ENCODE assay signal across 25 cellular contexts in the genomic region with DNA sequence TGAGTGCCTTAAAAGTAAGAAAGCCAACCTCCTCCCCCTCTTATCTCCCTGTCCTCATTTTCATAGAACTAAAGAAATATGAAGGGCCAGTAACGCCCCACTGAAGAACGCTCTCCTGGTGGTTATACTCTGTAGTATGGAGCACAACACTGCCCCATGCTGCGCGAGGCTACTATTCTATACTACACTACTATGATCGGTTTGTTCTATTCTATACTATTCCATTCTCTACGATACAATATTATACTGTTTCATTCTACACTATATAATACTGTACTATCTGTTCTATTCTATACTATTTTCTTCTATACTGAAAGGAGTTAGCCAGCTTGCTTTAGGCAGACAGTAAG. TPM values are rescaled to one million over a fixed set of nuclear protein-coding genes. Genes with fewer than 3 reads are reported as not detected.
DNase-seq lines count a peak whose midpoint lies in the region; ATAC-seq and TF ChIP-seq lines count a peak whose summit lies in the region.
"Had no signal": no experiment of that assay in that cellular context is flagged by ENCODE, and none has a peak within 500 bp of the region (broad histone marks: within the 10 kb centered on the region; RNA-seq: fewer than 3 reads in every experiment).

No MANE protein-coding gene starts in this region.

- H2AFZ ChIP-seq in neural cell (ENCODE audit: low read depth, low read length): no peak overlapping the region

- no peak for TF ChIP-seq POLR2A in tibial nerve (IDR thresholded peaks at IDR 0.05)

- H3K9ac ChIP-seq in duodenal mucosa (ENCODE audit: low read depth in 1 of 2, low read length in 2 of 2): peak overlapping the region; percentile 1 to 33
- no peak overlapping the region for H3K9ac ChIP-seq in neural cell (ENCODE audit: low read length)

- H3K27ac ChIP-seq in VCaP (peak overlapping the region; percentile 64), duodenal mucosa (ENCODE audit: low read depth, low read length) (no peak overlapping the region), neural cell (ENCODE audit: low read length) (peak overlapping the region; percentile 60), tibial nerve (peak overlapping the region in 3 of 4 donors; percentile 28 to 79 (median 65))
- H3K27ac ChIP-seq: coronary artery had no signal

- no peak for DNase-seq in tibial nerve (ENCODE audit: low spot score in 2 of 2)
- DNase-seq in HPDE6-E6E7 (ENCODE audit: extremely low spot score): no peak
- DNase-seq in NAMALWA (ENCODE audit: low spot score): no peak
- DNase-seq: activated B cell treated with CpG ODN at 0.5 μM for 24 hours; activated CD4-positive, alpha-beta T cell treated with anti-CD3 and anti-CD28 coated beads, Interleukin-2, amount 50 U/mL, for 1 hour; activated naive CD4-positive, alpha-beta T cell treated with anti-CD3 and anti-CD28 coated beads for 36 hours; activated T-cell treated with anti-CD3 and anti-CD28 coated beads, Interleukin-2, amount 50 U/mL, for 72 hours; left ventricle myocardium superior; naive thymus-derived CD4-positive, alpha-beta T cell; NCI-H1092; NCI-H1694 treated with DMSO at 0.1 percent for 48 hours; NCI-H2171 treated with DMSO at 0.1 percent for 48 hours; NCI-H524; PC-3; stimulated activated CD4-positive, alpha-beta T cell treated with anti-CD3 and anti-CD28 coated beads, Interleukin-2, amount 100 ng/mL, for 24 hours; T-helper 2 cell had no signal

- H3K9me2 ChIP-seq in neural cell (ENCODE audit: insufficient read depth, low read length): no peaks in the 10 kb centered on the region

- TF ChIP-seq RAD21 in neural cell (conservative IDR thresholded peaks at IDR 0.05): no peak

- TF ChIP-seq CTCF in VCaP (conservative IDR thresholded peaks at IDR 0.05): no peak; the same call in 1 of the 2 replicates
- no peak for TF ChIP-seq CTCF in neural cell (IDR thresholded peaks at IDR 0.05; ENCODE audit: poor library complexity, severe bottlenecking)
- TF ChIP-seq CTCF in tibial nerve (IDR thresholded peaks at IDR 0.05): no peak

- WGBS in tibial nerve, 2 donors: 81 to 85% methylated on average over 6 of the region's 6 CpGs

- H3K27me3 ChIP-seq in duodenal mucosa (ENCODE audit: control insufficient read depth in 1 of 2, insufficient read depth in 2 of 2, low read length in 2 of 2) (no peaks in the 10 kb centered on the region), neural cell (ENCODE audit: insufficient read depth, low read depth, low read length) (no peaks in the 10 kb centered on the region), tibial nerve (no peaks in the 10 kb centered on the region)
- H3K27me3 ChIP-seq: adrenal gland had no signal

- ATAC-seq in GM18502 (IDR thresholded peaks at IDR 0.05; ENCODE audit: poor library complexity, unreplicated experiment): no peak
- ATAC-seq: activated T-cell treated with anti-CD3 and anti-CD28 coated beads, Interleukin-2, amount 50 U/mL, for 72 hours; naive thymus-derived CD4-positive, alpha-beta T cell; PC-3; Right ventricle myocardium inferior; SK-N-SH treated with all-trans-retinoic acid at 6 μM for 48 hours had no signal

- H3K9me3 ChIP-seq in duodenal mucosa (ENCODE audit: control insufficient read depth in 1 of 2, low read length in 2 of 2): no peaks in the 10 kb centered on the region
- H3K9me3 ChIP-seq in neural cell (ENCODE audit: low read length): no peaks in the 10 kb centered on the region
- no peaks in the 10 kb centered on the region for H3K9me3 ChIP-seq in tibial nerve
- H3K9me3 ChIP-seq: adrenal gland had no signal

- H3K36me3 ChIP-seq in duodenal mucosa (ENCODE audit: control insufficient read depth in 1 of 2, insufficient read depth in 2 of 2, low read length in 2 of 2): peaks cover 0 to 10% of the 10 kb centered on the region in 2 donors
- H3K36me3 ChIP-seq in neural cell (ENCODE audit: insufficient read depth, low read length): no peaks in the 10 kb centered on the region
- H3K36me3 ChIP-seq in tibial nerve: no peaks in the 10 kb centered on the region
- H3K36me3 ChIP-seq: adrenal gland had no signal

- H3K4me2 ChIP-seq in neural cell (ENCODE audit: low read length): no peak overlapping the region

- peaks cover 33 to 41% of the 10 kb centered on the region in 2 donors for H3K4me1 ChIP-seq in duodenal mucosa (ENCODE audit: control insufficient read depth in 1 of 2, insufficient read depth in 2 of 2, low read length in 2 of 2)
- peaks cover 0 to 59% (median 26%) of the 10 kb centered on the region in 4 donors for H3K4me1 ChIP-seq in tibial nerve

- no peak for TF ChIP-seq EP300 in neural cell (conservative IDR thresholded peaks at IDR 0.05; ENCODE audit: poor library complexity, severe bottlenecking)
- no peak for TF ChIP-seq EP300 in tibial nerve (IDR thresholded peaks at IDR 0.05)

- H4K20me1 ChIP-seq in neural cell (ENCODE audit: insufficient read depth): peaks cover 13% of the 10 kb centered on the region

- H3F3A ChIP-seq in neural cell (ENCODE audit: insufficient read depth, low read length, poor library complexity, severe bottlenecking): no peaks in the 10 kb centered on the region

- H3K4me3 ChIP-seq in duodenal mucosa (ENCODE audit: low read depth in 1 of 2, low read length in 2 of 2): peak overlapping the region in 1 of 2 donors; percentile 17
- peak overlapping the region; percentile 29 for H3K4me3 ChIP-seq in neural cell (ENCODE audit: low read length)
- no peak overlapping the region for H3K4me3 ChIP-seq in tibial nerve
- H3K4me3 ChIP-seq: coronary artery had no signal

- peaks cover 77% of the 10 kb centered on the region for H3K79me2 ChIP-seq in neural cell (replicated peaks; ENCODE audit: insufficient read depth, low read length)

TF ChIP-seq in neural cell, 6 proteins besides CTCF, POLR2A, EP300 and RAD21:
- TF ChIP-seq EZH2 (IDR thresholded peaks at IDR 0.05; ENCODE audit: borderline replicate concordance, insufficient read depth, low read length, poor library complexity, severe bottlenecking) (no peak), SMC3 (conservative IDR thresholded peaks at IDR 0.05; ENCODE audit: poor library complexity) (no peak), TAF1 (IDR thresholded peaks at IDR 0.05; ENCODE audit: low read depth) (no peak), POLR2AphosphoS5 (IDR thresholded peaks at IDR 0.05) (no peak), MXI1 (conservative IDR thresholded peaks at IDR 0.05; ENCODE audit: poor library complexity, severe bottlenecking) (no peak)
- TF ChIP-seq, protein P1, sequence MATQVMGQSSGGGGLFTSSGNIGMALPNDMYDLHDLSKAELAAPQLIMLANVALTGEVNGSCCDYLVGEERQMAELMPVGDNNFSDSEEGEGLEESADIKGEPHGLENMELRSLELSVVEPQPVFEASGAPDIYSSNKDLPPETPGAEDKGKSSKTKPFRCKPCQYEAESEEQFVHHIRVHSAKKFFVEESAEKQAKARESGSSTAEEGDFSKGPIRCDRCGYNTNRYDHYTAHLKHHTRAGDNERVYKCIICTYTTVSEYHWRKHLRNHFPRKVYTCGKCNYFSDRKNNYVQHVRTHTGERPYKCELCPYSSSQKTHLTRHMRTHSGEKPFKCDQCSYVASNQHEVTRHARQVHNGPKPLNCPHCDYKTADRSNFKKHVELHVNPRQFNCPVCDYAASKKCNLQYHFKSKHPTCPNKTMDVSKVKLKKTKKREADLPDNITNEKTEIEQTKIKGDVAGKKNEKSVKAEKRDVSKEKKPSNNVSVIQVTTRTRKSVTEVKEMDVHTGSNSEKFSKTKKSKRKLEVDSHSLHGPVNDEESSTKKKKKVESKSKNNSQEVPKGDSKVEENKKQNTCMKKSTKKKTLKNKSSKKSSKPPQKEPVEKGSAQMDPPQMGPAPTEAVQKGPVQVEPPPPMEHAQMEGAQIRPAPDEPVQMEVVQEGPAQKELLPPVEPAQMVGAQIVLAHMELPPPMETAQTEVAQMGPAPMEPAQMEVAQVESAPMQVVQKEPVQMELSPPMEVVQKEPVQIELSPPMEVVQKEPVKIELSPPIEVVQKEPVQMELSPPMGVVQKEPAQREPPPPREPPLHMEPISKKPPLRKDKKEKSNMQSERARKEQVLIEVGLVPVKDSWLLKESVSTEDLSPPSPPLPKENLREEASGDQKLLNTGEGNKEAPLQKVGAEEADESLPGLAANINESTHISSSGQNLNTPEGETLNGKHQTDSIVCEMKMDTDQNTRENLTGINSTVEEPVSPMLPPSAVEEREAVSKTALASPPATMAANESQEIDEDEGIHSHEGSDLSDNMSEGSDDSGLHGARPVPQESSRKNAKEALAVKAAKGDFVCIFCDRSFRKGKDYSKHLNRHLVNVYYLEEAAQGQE (IDR thresholded peaks at IDR 0.05; ENCODE audit: borderline replicate concordance): no peak

RNA-seq across cellular contexts. Expression of a gene that starts 34.8 kb away (rescaled TPM):
- polyA plus RNA-seq in neural cell: 24.1 and 25.6 TPM in 2 replicates
- 64.8 and 67.7 TPM in 2 replicates for polyA minus RNA-seq in neural cell
- total RNA-seq in tibial nerve: 10 to 100 TPM; 31.4 to 46.5 (median 36.0) TPM
- polyA plus RNA-seq: CD14-positive monocyte had no signal
